In the genomic region with DNA sequence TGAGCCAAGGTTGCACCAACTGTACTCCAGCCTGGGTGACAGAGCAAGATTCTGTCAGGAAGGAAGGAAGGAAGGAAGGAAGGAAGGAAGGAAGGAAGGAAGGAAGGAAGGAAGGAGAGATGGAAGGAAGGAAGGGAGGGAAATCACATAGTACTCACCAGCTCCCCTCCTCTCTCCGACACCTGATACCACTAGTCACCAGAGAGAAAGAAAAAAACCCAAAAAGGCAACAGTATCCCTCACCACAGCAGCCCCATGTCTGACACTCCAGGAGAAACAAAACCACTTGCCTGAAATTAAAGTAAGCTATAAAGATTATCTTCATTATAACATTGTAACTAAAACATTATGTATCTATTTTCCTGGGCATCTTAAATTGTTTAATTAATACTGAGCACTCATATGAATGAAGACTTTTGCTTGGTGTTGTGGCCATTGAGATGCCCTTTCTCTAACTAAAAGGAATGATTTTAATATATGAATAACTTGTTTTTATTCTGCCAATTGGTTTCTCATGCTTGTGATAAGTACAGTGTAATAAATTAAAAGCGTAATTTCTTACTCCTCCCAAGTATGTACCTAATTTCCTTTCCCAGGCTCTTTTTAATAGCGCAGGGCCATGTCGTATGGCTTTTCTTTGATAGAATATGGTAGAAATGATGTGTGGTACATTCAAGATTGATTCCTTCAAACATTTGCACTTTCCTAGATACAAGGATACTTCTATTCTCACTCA, we compare ENCODE assay signal across 7 cellular contexts.
"Had no signal": no experiment of that assay in that cellular context is flagged by ENCODE, and none has a peak within 500 bp of the region (broad histone marks: within the 10 kb centered on the region; RNA-seq: fewer than 3 reads in every experiment).

No MANE protein-coding gene starts in this region.

- H2AFZ ChIP-seq: GM23248 had no signal

- H3K4me3 Mint-ChIP-seq: HFFc6, IgD-negative memory B cell had no signal

- H3K27ac Mint-ChIP-seq: HFFc6, IgD-negative memory B cell had no signal

- DNase-seq: GM23248, GOT3, H7, HCEC 1CT, HFFc6 had no signal

- H3K9me3 Mint-ChIP-seq: HFFc6 had no signal

- H3K9ac ChIP-seq: GM23248 had no signal

- H3K27me3 Mint-ChIP-seq: IgD-negative memory B cell had no signal

- H3K4me1 Mint-ChIP-seq: IgD-negative memory B cell had no signal

- H3K27ac ChIP-seq: GM23248, HL-60 had no signal

- H3K4me3 ChIP-seq: GM23248 had no signal
